In the genomic region with DNA sequence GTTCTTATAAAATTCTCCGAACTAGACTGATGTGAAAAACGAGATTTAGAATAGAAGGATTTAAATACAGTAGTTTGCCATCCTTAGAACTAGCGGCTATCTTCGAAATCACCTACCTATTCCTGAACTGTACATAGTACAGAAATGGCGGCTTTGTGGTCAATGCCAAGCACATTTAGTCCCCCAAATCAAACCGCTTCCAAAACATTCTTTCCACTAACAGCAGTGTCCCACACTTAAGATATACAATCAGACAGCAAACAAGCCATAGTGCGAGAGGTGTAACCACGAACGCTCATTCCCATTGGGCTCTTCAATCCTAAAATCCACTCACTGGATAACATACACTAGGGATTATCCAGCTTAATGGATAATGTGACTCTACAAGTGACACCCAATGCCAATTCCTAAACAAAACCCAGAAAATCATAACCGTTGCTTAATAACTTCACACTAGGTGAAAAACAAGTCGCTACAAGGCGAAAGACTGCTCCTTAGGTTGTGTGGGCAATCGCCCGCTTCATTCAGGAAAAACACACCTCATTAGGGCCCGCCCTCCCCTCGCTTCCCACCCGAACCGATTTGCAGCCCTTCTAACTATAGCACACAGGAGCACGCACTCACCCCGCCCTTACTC, we compare ENCODE assay signal across 8 cellular contexts. TPM values are rescaled to one million over a fixed set of nuclear protein-coding genes. Genes with fewer than 3 reads are reported as not detected.
DNase-seq lines count a peak whose midpoint lies in the region; ATAC-seq and TF ChIP-seq lines count a peak whose summit lies in the region.

No MANE protein-coding gene starts in this region.

- H3K27ac ChIP-seq in RWPE2 (ENCODE audit: poor library complexity, severe bottlenecking) (peak overlapping the region; percentile 97), ectodermal cell (ENCODE audit: insufficient read depth, low read depth, low read length, poor library complexity, severe bottlenecking) (peak overlapping the region; percentile 99), muscle layer of duodenum (ENCODE audit: low read length) (peak overlapping the region; percentile 97)

- no peak for TF ChIP-seq CTCF in RWPE2 (IDR thresholded peaks at IDR 0.05; ENCODE audit: poor library complexity, severe bottlenecking)

- H3K4me1 ChIP-seq in RWPE2 (ENCODE audit: insufficient read depth, poor library complexity, severe bottlenecking) (peaks cover 46% of the 10 kb centered on the region), ectodermal cell (ENCODE audit: control insufficient read depth, insufficient read depth, low read length) (peaks cover 4% of the 10 kb centered on the region), muscle layer of duodenum (ENCODE audit: control insufficient read depth in 1 of 2, insufficient read depth in 2 of 2, low read length in 2 of 2) (peaks cover 16 to 23% of the 10 kb centered on the region in 2 donors)

- H3K9me3 ChIP-seq in RWPE2 (ENCODE audit: severe bottlenecking) (no peaks in the 10 kb centered on the region), ectodermal cell (ENCODE audit: control insufficient read depth, low read length) (no peaks in the 10 kb centered on the region), muscle layer of duodenum (ENCODE audit: control insufficient read depth in 1 of 2, low read length in 2 of 2) (no peaks in the 10 kb centered on the region)

- no peak for ATAC-seq in RWPE2 (ENCODE audit: low read depth)
- ATAC-seq in HG03439 (IDR thresholded peaks at IDR 0.05; ENCODE audit: unreplicated experiment): no peak

- H3K4me3 ChIP-seq in RWPE2 (ENCODE audit: severe bottlenecking) (peak overlapping the region; percentile 42), ectodermal cell (ENCODE audit: insufficient read depth, low read depth, low read length) (peak overlapping the region; percentile 94), muscle layer of duodenum (ENCODE audit: low read depth in 1 of 2, low read length in 2 of 2) (peak overlapping the region; percentile 84 to 94)

- H3K27me3 ChIP-seq in RWPE2 (ENCODE audit: insufficient read depth, poor library complexity, severe bottlenecking): no peaks in the 10 kb centered on the region
- no peaks in the 10 kb centered on the region for H3K27me3 ChIP-seq in ectodermal cell (ENCODE audit: control insufficient read depth, insufficient read depth, low read length, poor library complexity, severe bottlenecking)
- H3K27me3 ChIP-seq in muscle layer of duodenum (ENCODE audit: low read depth, low read length): no peaks in the 10 kb centered on the region

- peaks cover 54% of the 10 kb centered on the region for H3K36me3 ChIP-seq in RWPE2 (ENCODE audit: low read depth)
- peaks cover 6% of the 10 kb centered on the region for H3K36me3 ChIP-seq in ectodermal cell (ENCODE audit: control insufficient read depth, insufficient read depth, low read length)
- peaks cover 0 to 4% of the 10 kb centered on the region in 2 donors for H3K36me3 ChIP-seq in muscle layer of duodenum (ENCODE audit: control insufficient read depth in 1 of 2, insufficient read depth in 2 of 2, low read length in 2 of 2)

- peak; percentile 11 for DNase-seq in stimulated activated CD4-positive, alpha-beta T cell treated with anti-CD3 and anti-CD28 coated beads, Interleukin-4, amount 100 ng/mL, for 24 hours
- no peak for DNase-seq in stimulated activated CD4-positive, alpha-beta T cell treated with anti-CD3 and anti-CD28 coated beads, Interleukin-4, amount 100 ng/mL, for 1 hour
- no peak for DNase-seq in RWPE2 (ENCODE audit: low spot score)
- DNase-seq in UCSD-AML1 (lab: John Stamatoyannopoulos, UW; ENCODE audit: unreplicated experiment): no peak
- no peak for DNase-seq in activated CD8-positive, alpha-beta memory T cell treated with anti-CD3 and anti-CD28 coated beads for 24 hours

- WGBS in ectodermal cell, 2 experiments: 0 to 1% methylated on average over 18 to 20 of the region's 20 CpGs

RNA-seq across cellular contexts. Expression of a gene that starts 2.0 kb away (rescaled TPM):
- polyA plus RNA-seq in ectodermal cell (2013, experiment 1 of 4): 308 TPM
- polyA plus RNA-seq in ectodermal cell (2013, experiment 2 of 4): 318 TPM
- 260 TPM for polyA plus RNA-seq in ectodermal cell (2013, experiment 3 of 4)
- polyA plus RNA-seq in ectodermal cell (2013, experiment 4 of 4): 285 TPM

Comparison
In these comparisons a context has a peak if more than half of its experiments do, and no peak if none do; other contexts are left out.
1. H3K4me3 ChIP-seq: peak in every context shown above with its lines; median percentile 94 in ectodermal cell; 89 in muscle layer of duodenum; 42 in RWPE2.